In the genomic region with DNA sequence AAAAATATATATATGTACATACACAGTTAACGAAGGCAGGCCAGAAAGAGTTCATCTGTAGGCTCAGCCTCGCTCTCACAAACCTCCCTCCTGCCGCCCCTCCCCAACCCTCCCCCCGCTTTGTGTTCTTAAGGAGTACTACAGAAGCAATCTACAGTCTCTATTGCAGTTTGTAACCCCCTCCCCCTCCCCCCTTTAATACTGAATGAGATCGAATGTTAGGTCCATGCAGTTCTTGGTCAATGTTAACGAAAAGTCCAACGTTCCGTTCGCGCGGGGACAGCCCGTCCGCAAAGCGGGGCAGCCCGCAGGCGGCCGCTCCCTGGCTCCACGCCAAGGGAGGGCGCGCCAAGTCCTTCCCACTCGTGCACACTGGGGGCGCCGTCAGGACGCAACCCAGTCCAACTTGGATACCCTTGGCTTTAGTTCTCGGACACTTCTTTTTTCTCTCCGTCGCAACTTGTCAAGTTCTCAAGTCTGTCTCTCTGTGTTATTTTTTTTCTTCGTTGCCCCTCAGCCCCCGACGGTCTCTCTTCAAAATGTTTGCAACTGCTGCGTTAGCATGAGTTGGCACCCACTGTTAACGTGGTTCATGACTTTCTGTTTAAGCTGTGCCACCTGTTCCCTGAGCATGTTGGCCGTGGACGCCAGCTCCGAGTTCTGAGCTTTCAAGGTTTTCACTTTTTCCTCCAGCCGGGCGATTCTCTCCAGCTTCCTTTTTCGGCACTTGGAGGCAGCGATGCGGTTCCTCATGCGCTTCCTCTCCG, we compare ENCODE assay signal across 1 cellular context.
TF ChIP-seq lines count a peak whose summit lies in the region.

No MANE protein-coding gene starts in this region.

TF ChIP-seq in GM23338, 12 proteins besides CTCF, POLR2A, EP300 and RAD21 (continued from another document):
- TF ChIP-seq, protein P1, sequence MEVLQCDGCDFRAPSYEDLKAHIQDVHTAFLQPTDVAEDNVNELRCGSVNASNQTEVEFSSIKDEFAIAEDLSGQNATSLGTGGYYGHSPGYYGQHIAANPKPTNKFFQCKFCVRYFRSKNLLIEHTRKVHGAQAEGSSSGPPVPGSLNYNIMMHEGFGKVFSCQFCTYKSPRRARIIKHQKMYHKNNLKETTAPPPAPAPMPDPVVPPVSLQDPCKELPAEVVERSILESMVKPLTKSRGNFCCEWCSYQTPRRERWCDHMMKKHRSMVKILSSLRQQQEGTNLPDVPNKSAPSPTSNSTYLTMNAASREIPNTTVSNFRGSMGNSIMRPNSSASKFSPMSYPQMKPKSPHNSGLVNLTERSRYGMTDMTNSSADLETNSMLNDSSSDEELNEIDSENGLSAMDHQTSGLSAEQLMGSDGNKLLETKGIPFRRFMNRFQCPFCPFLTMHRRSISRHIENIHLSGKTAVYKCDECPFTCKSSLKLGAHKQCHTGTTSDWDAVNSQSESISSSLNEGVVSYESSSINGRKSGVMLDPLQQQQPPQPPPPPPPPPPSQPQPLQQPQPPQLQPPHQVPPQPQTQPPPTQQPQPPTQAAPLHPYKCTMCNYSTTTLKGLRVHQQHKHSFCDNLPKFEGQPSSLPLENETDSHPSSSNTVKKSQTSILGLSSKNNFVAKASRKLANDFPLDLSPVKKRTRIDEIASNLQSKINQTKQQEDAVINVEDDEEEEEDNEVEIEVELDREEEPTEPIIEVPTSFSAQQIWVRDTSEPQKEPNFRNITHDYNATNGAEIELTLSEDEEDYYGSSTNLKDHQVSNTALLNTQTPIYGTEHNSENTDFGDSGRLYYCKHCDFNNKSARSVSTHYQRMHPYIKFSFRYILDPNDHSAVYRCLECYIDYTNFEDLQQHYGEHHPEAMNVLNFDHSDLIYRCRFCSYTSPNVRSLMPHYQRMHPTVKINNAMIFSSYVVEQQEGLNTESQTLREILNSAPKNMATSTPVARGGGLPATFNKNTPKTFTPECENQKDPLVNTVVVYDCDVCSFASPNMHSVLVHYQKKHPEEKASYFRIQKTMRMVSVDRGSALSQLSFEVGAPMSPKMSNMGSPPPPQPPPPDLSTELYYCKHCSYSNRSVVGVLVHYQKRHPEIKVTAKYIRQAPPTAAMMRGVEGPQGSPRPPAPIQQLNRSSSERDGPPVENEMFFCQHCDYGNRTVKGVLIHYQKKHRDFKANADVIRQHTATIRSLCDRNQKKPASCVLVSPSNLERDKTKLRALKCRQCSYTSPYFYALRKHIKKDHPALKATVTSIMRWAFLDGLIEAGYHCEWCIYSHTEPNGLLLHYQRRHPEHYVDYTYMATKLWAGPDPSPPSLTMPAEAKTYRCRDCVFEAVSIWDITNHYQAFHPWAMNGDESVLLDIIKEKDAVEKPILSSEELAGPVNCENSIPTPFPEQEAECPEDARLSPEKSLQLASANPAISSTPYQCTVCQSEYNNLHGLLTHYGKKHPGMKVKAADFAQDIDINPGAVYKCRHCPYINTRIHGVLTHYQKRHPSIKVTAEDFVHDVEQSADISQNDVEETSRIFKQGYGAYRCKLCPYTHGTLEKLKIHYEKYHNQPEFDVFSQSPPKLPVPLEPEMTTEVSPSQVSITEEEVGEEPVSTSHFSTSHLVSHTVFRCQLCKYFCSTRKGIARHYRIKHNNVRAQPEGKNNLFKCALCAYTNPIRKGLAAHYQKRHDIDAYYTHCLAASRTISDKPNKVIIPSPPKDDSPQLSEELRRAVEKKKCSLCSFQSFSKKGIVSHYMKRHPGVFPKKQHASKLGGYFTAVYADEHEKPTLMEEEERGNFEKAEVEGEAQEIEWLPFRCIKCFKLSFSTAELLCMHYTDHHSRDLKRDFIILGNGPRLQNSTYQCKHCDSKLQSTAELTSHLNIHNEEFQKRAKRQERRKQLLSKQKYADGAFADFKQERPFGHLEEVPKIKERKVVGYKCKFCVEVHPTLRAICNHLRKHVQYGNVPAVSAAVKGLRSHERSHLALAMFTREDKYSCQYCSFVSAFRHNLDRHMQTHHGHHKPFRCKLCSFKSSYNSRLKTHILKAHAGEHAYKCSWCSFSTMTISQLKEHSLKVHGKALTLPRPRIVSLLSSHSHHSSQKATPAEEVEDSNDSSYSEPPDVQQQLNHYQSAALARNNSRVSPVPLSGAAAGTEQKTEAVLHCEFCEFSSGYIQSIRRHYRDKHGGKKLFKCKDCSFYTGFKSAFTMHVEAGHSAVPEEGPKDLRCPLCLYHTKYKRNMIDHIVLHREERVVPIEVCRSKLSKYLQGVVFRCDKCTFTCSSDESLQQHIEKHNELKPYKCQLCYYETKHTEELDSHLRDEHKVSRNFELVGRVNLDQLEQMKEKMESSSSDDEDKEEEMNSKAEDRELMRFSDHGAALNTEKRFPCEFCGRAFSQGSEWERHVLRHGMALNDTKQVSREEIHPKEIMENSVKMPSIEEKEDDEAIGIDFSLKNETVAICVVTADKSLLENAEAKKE (CRISPR knock-in tag; IDR thresholded peaks at IDR 0.05) = no peak
- peak; percentile 32 for TF ChIP-seq EZH2 (IDR thresholded peaks at IDR 0.05; ENCODE audit: low read depth, unreplicated experiment)
